In genomic region chr15:44308415-44308814, GRCh38 we compare ENCODE assay signal across 8 cellular contexts. TPM values are rescaled to one million over a fixed set of nuclear protein-coding genes. Genes with fewer than 3 reads are reported as not detected.
DNase-seq lines count a peak whose midpoint lies in the region; ATAC-seq lines count a peak whose summit lies in the region.
"Had no signal": no experiment of that assay in that cellular context is flagged by ENCODE, and none has a peak within 500 bp of the region (broad histone marks: within the 10 kb centered on the region; RNA-seq: fewer than 3 reads in every experiment).

No MANE protein-coding gene starts in this region.

- H3K27me3 Mint-ChIP-seq in activated naive CD8-positive, alpha-beta T cell treated with anti-CD3 and anti-CD28 coated beads, Interleukin-2, amount 10 ng/mL, durations not matched to agents 7 days and 5 days = no peaks in the 10 kb centered on the region

- peak overlapping the region; percentile 7 for H3K4me3 Mint-ChIP-seq in activated naive CD8-positive, alpha-beta T cell treated with anti-CD3 and anti-CD28 coated beads, Interleukin-2, amount 10 ng/mL, durations not matched to agents 7 days and 5 days

- POLR2A ChIA-PET in activated naive CD8-positive, alpha-beta T cell treated with anti-CD3 and anti-CD28 coated beads, Interleukin-2, amount 10 ng/mL, durations not matched to agents 7 days and 5 days (lab: Charles Lee) = no interaction called here

- peaks cover 15% of the 10 kb centered on the region for H3K4me1 Mint-ChIP-seq in activated naive CD8-positive, alpha-beta T cell treated with anti-CD3 and anti-CD28 coated beads, Interleukin-2, amount 10 ng/mL, durations not matched to agents 7 days and 5 days

- H3K36me3 Mint-ChIP-seq in activated naive CD8-positive, alpha-beta T cell treated with anti-CD3 and anti-CD28 coated beads, Interleukin-2, amount 10 ng/mL, durations not matched to agents 7 days and 5 days = peaks cover 5% of the 10 kb centered on the region

- DNase-seq in activated naive CD8-positive, alpha-beta T cell treated with anti-CD3 and anti-CD28 coated beads, Interleukin-2, amount 10 ng/mL, durations not matched to agents 7 days and 5 days = no peak
- DNase-seq in DMS153 treated with DMSO at 0.1 percent for 48 hours (lab: John Stamatoyannopoulos, UW; ENCODE audit: unreplicated experiment) (no peak), SKM-1 (lab: John Stamatoyannopoulos, UW; ENCODE audit: unreplicated experiment) (no peak), AG08396 (ENCODE audit: low spot score) (no peak)
- DNase-seq: NCI-H2081 treated with DMSO at 0.1 percent for 48 hours had no signal

- H3K9me3 Mint-ChIP-seq in activated naive CD8-positive, alpha-beta T cell treated with anti-CD3 and anti-CD28 coated beads, Interleukin-2, amount 10 ng/mL, durations not matched to agents 7 days and 5 days = peaks cover 2% of the 10 kb centered on the region

- ATAC-seq in GM18868 (IDR thresholded peaks at IDR 0.05; ENCODE audit: unreplicated experiment) (peak; percentile 92), GM21576 (IDR thresholded peaks at IDR 0.05; ENCODE audit: unreplicated experiment) (peak; percentile 82), HG03457 (IDR thresholded peaks at IDR 0.05; ENCODE audit: unreplicated experiment) (peak; percentile 65)
- ATAC-seq in activated naive CD8-positive, alpha-beta T cell treated with anti-CD3 and anti-CD28 coated beads, Interleukin-2, amount 10 ng/mL, durations not matched to agents 7 days and 5 days (ENCODE audit: low read depth) = no peak

- no peak overlapping the region for H3K27ac Mint-ChIP-seq in activated naive CD8-positive, alpha-beta T cell treated with anti-CD3 and anti-CD28 coated beads, Interleukin-2, amount 10 ng/mL, durations not matched to agents 7 days and 5 days

RNA-seq across cellular contexts. Expression of gene GOLM2, which starts 19.9 kb away (rescaled TPM):
- 10 to 100 TPM; 42.7 to 51.7 TPM for total RNA-seq in activated naive CD8-positive, alpha-beta T cell treated with anti-CD3 and anti-CD28 coated beads, Interleukin-2, amount 10 ng/mL, durations not matched to agents 7 days and 5 days
